23 cellular contexts compared by ENCODE assay signal in the genomic region with DNA sequence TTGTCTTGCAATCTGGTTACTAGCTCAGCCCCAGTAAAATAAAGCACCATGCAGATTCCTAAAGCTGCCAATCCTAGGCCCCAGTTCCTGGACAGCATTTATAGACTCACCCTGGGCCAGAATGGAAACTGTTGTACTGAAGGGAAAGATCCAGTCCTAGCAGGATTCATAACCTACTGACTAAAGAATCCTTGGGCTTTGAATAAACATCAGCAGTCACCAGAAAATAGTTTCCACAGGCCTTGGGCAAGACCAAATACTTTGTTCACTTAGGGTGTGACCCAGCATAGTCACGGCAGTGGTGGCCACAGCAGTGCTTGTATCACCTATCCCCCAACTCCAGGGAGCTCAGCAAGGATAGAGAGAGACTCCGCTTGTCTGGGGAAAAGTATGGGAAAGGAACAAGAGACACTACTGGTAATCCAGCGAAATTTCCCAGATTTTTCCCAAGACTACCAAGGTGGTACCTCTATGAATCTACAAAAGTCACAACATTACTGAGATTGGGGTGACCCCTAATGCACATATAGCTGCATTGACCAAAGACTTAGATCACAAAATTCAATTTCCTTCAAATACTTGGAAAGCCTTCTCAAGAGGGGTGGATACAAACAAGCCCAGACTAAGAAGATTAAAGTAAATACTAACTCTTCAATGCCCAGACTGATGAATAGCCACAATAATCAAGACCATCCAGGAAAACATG.
DNase-seq lines count a peak whose midpoint lies in the region; ATAC-seq and TF ChIP-seq lines count a peak whose summit lies in the region.
"Had no signal": no experiment of that assay in that cellular context is flagged by ENCODE, and none has a peak within 500 bp of the region (broad histone marks: within the 10 kb centered on the region; RNA-seq: fewer than 3 reads in every experiment).

No MANE protein-coding gene starts in this region.

- TF ChIP-seq EP300 in SK-N-SH (IDR thresholded peaks at IDR 0.05; ENCODE audit: borderline replicate concordance in 1 of 2, low read depth in 1 of 2, low read length in 1 of 2) = no peak

- H3K9me2 ChIP-seq in SK-N-SH = no peaks in the 10 kb centered on the region

- no peak for ATAC-seq in SK-N-SH treated with all-trans-retinoic acid at 6 μM for 48 hours
- ATAC-seq: activated T-cell treated with anti-CD3 and anti-CD28 coated beads, Interleukin-2, amount 50 U/mL, for 4 hours; effector memory CD8-positive, alpha-beta T cell; heart right ventricle; left lobe of liver; sciatic nerve; stimulated activated naive CD8-positive, alpha-beta T cell treated with anti-CD3 and anti-CD28 coated beads, Interleukin-15, amount 100 ng/mL, for 72 hours; upper lobe of right lung had no signal

- no peaks in the 10 kb centered on the region; the same call in 1 of the 2 replicates for H3K9me3 ChIP-seq in SK-N-SH
- H3K9me3 ChIP-seq: BLaER1, upper lobe of right lung had no signal

- POLR2A ChIA-PET in SK-N-SH (lab: Yijun Ruan, JAX) = no interaction called here

- no peak overlapping the region for H2AFZ ChIP-seq in SK-N-SH (ENCODE audit: low read depth)

- H3K27ac ChIP-seq in SK-N-SH (ENCODE audit: low read depth in 2 of 2, low read length in 1 of 2) = no peak overlapping the region
- H3K27ac ChIP-seq: BLaER1, heart right ventricle, upper lobe of right lung had no signal

- no peaks in the 10 kb centered on the region for H3K36me3 ChIP-seq in SK-N-SH (replicated peaks in 1 of 2; ENCODE audit: control insufficient read depth in 1 of 2, insufficient read depth in 2 of 2, low read length in 1 of 2)
- H3K36me3 ChIP-seq: BLaER1, heart right ventricle, upper lobe of right lung had no signal

- CTCF ChIA-PET in SK-N-SH (lab: Yijun Ruan, JAX) = interaction anchor here (0.7 to 1.0 kb wide), 2 partner anchors 20 to 105 kb away, joined by 3 read pairs; no protein-coding TSS in a partner anchor

- WGBS in SK-N-SH (ENCODE audit: low lambda C conversion rate) = 44% methylated on average over 3 of the region's 3 CpGs

- TF ChIP-seq CTCF in SK-N-SH (IDR thresholded peaks at IDR 0.05) (peak; percentile 27), epithelial cell of esophagus (IDR thresholded peaks at IDR 0.05; ENCODE audit: insufficient read depth, low read depth, low read length, missing control alignments) (no peak)

- H3K27me3 ChIP-seq in SK-N-SH (ENCODE audit: insufficient read depth) = no peaks in the 10 kb centered on the region
- H3K27me3 ChIP-seq: BLaER1, heart right ventricle, upper lobe of right lung had no signal

- H3K9ac ChIP-seq in SK-N-SH = no peak overlapping the region
- H3K9ac ChIP-seq: BLaER1 had no signal

- H3K4me3 ChIP-seq in SK-N-SH (ENCODE audit: low read depth in 2 of 2, low read length in 1 of 2) = no peak overlapping the region
- H3K4me3 ChIP-seq in epithelial cell of esophagus (ENCODE audit: low read length) = no peak overlapping the region
- H3K4me3 ChIP-seq: BLaER1, heart right ventricle, upper lobe of right lung had no signal

- DNase-seq in SK-N-SH = no peak
- peak; percentile 49 for DNase-seq in SK-MEL-5 (ENCODE audit: low read depth, low spot score)
- peak; percentile 13 for DNase-seq in epithelial cell of esophagus (ENCODE audit: low read depth)
- DNase-seq in renal cortical epithelial cell (ENCODE audit: low read depth) = peak; percentile 62
- no peak for DNase-seq in NCI-H146 (lab: John Stamatoyannopoulos, UW)
- DNase-seq in Ammon's horn (ENCODE audit: low spot score) = no peak
- no peak for DNase-seq in HK-2 (ENCODE audit: unreplicated experiment)
- DNase-seq: activated CD8-positive, alpha-beta memory T cell treated with anti-CD3 and anti-CD28 coated beads for 24 hours; activated naive CD4-positive, alpha-beta T cell treated with Interleukin-2 at 50 U/mL for 16 hours; activated T-cell treated with anti-CD3 and anti-CD28 coated beads, Interleukin-2, amount 50 U/mL, for 4 hours; COR-L47; DND-41; effector memory CD8-positive, alpha-beta T cell; heart right ventricle; NCI-H2171 treated with DMSO at 0.1 percent for 48 hours; NCI-H526; nephron progenitor cell; stimulated activated naive CD8-positive, alpha-beta T cell treated with anti-CD3 and anti-CD28 coated beads, Interleukin-15, amount 100 ng/mL, for 72 hours; upper lobe of right lung had no signal

- H3F3A ChIP-seq in SK-N-SH (replicated peaks; ENCODE audit: insufficient read depth) = no peaks in the 10 kb centered on the region

- H4K20me1 ChIP-seq in SK-N-SH (ENCODE audit: insufficient read depth) = no peaks in the 10 kb centered on the region
- H4K20me1 ChIP-seq: BLaER1 had no signal

- in situ Hi-C loops in SK-MEL-5 (cut with HindIII; ENCODE audit: low pct_unique_long_range_greater_than_20kb, low sequenced_read_pairs) = no loop called here

- H3K4me1 ChIP-seq in SK-N-SH (ENCODE audit: control insufficient read depth in 1 of 2, insufficient read depth in 2 of 2, low read depth in 1 of 2, low read length in 1 of 2) = peaks cover 0 to 2% of the 10 kb centered on the region in 2 experiments; a peak in 1 of 4 replicates
- H3K4me1 ChIP-seq: BLaER1, heart right ventricle, upper lobe of right lung had no signal

- TF ChIP-seq RAD21 in SK-N-SH (IDR thresholded peaks at IDR 0.05; ENCODE audit: low read length) = no peak

- H3K79me2 ChIP-seq in SK-N-SH (ENCODE audit: insufficient read depth) = no peaks in the 10 kb centered on the region

- no peak overlapping the region for H3K4me2 ChIP-seq in SK-N-SH
- H3K4me2 ChIP-seq: BLaER1 had no signal

TF ChIP-seq in SK-N-SH, 30 proteins besides CTCF, POLR2A, EP300 and RAD21:
- TF ChIP-seq POLR2AphosphoS5 (IDR thresholded peaks at IDR 0.05; ENCODE audit: low read depth, low read length) (no peak), MEF2A (IDR thresholded peaks at IDR 0.05; ENCODE audit: borderline replicate concordance, low read depth) (no peak), RFX5 (IDR thresholded peaks at IDR 0.05; ENCODE audit: low read length) (no peak)

TF ChIP-seq in SK-N-SH treated with all-trans-retinoic acid at 6 μM for 48 hours, 23 proteins besides CTCF, POLR2A, EP300 and RAD21:
- TF ChIP-seq, protein P1, sequence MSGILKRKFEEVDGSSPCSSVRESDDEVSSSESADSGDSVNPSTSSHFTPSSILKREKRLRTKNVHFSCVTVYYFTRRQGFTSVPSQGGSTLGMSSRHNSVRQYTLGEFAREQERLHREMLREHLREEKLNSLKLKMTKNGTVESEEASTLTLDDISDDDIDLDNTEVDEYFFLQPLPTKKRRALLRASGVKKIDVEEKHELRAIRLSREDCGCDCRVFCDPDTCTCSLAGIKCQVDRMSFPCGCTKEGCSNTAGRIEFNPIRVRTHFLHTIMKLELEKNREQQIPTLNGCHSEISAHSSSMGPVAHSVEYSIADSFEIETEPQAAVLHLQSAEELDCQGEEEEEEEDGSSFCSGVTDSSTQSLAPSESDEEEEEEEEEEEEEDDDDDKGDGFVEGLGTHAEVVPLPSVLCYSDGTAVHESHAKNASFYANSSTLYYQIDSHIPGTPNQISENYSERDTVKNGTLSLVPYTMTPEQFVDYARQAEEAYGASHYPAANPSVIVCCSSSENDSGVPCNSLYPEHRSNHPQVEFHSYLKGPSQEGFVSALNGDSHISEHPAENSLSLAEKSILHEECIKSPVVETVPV (CRISPR knock-in tag; IDR thresholded peaks at IDR 0.05) = no peak
- TF ChIP-seq ZNF70 (CRISPR knock-in tag; IDR thresholded peaks at IDR 0.05) = no peak
- TF ChIP-seq PPARA (CRISPR knock-in tag; IDR thresholded peaks at IDR 0.05; ENCODE audit: borderline replicate concordance) = no peak
- TF ChIP-seq ZC3H10 (CRISPR knock-in tag; IDR thresholded peaks at IDR 0.05) = no peak
- TF ChIP-seq, protein P2, sequence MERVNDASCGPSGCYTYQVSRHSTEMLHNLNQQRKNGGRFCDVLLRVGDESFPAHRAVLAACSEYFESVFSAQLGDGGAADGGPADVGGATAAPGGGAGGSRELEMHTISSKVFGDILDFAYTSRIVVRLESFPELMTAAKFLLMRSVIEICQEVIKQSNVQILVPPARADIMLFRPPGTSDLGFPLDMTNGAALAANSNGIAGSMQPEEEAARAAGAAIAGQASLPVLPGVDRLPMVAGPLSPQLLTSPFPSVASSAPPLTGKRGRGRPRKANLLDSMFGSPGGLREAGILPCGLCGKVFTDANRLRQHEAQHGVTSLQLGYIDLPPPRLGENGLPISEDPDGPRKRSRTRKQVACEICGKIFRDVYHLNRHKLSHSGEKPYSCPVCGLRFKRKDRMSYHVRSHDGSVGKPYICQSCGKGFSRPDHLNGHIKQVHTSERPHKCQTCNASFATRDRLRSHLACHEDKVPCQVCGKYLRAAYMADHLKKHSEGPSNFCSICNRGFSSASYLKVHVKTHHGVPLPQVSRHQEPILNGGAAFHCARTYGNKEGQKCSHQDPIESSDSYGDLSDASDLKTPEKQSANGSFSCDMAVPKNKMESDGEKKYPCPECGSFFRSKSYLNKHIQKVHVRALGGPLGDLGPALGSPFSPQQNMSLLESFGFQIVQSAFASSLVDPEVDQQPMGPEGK (CRISPR knock-in tag; IDR thresholded peaks at IDR 0.05; ENCODE audit: borderline replicate concordance) = no peak
- TF ChIP-seq BACH2 (CRISPR knock-in tag; IDR thresholded peaks at IDR 0.05; ENCODE audit: borderline replicate concordance) = no peak
- no peak for TF ChIP-seq OSR1 (CRISPR knock-in tag; IDR thresholded peaks at IDR 0.05)
- TF ChIP-seq, protein P3, sequence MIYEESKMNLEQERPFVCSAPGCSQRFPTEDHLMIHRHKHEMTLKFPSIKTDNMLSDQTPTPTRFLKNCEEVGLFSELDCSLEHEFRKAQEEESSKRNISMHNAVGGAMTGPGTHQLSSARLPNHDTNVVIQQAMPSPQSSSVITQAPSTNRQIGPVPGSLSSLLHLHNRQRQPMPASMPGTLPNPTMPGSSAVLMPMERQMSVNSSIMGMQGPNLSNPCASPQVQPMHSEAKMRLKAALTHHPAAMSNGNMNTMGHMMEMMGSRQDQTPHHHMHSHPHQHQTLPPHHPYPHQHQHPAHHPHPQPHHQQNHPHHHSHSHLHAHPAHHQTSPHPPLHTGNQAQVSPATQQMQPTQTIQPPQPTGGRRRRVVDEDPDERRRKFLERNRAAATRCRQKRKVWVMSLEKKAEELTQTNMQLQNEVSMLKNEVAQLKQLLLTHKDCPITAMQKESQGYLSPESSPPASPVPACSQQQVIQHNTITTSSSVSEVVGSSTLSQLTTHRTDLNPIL (CRISPR knock-in tag; IDR thresholded peaks at IDR 0.05; ENCODE audit: low read depth) = no peak
- TF ChIP-seq ESRRG (CRISPR knock-in tag; IDR thresholded peaks at IDR 0.05) = no peak

Comparison
In these comparisons a context has a peak if more than half of its experiments do, and no peak if none do; other contexts are left out.
1. DNase-seq: peak in SK-MEL-5 (single experiment), epithelial cell of esophagus (single experiment) and renal cortical epithelial cell (single experiment); none in SK-N-SH (single experiment), NCI-H146 (single experiment), Ammon's horn (single experiment) and HK-2 (single experiment).